Comparison of ENCODE assay signal across 8 cellular contexts in the genomic region with DNA sequence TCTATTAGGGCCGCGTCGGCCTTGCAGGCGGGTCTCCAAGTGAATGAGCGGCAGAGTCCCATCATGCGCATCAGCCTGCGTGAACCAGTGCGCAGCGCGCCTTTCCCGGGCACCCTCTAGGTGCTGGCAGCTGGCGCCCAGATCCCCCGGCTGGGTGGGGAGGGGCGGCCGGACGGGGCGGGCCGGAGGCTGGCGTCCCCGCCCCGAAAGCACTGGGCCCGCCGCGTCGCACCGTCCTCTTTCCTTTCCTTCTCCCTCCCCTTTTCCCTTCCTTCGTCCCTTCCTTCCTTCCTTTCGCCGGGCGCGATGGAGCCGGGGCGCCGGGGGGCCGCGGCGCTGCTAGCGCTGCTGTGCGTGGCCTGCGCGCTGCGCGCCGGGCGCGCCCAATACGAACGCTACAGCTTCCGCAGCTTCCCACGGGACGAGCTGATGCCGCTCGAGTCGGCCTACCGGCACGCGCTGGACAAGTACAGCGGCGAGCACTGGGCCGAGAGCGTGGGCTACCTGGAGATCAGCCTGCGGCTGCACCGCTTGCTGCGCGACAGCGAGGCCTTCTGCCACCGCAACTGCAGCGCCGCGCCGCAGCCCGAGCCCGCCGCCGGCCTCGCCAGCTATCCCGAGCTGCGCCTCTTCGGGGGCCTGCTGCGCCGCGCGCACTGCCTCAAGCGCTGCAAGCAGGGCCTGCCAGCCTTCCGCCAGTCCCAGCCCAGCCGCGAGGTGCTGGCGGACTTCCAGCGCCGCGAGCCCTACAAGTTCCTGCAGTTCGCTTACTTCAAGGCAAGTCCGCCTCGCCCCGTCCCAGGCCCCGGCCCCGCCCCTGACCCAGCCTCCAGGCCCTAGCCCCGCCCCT.
DNase-seq lines count a peak whose midpoint lies in the region; ATAC-seq and TF ChIP-seq lines count a peak whose summit lies in the region.

TSS of gene CRTAP (plus strand) at position 243 of the 850 bp plus-strand sequence. CDS start at position 307, 64 bp downstream.

- peak; percentile 75 for TF ChIP-seq POLR2A in GM18526 (IDR thresholded peaks at IDR 0.05; ENCODE audit: extremely low read depth, insufficient read length)

- POLR2A ChIA-PET in AG04449 (lab: Yijun Ruan, JAX), result interaction anchor here (0.5 to 2.0 kb wide), 4 partner anchors 9 to 282 kb away, joined by 3 to 13 read pairs (median 3); partner anchors contain the start of genes GLB1 and TMPPE

- peak within 1 kb of the TSS; percentile 84 for H3K4me3 ChIP-seq in AG04449 (ENCODE audit: low read depth, low read length)

- ATAC-seq in HG03066 (IDR thresholded peaks at IDR 0.05; ENCODE audit: low read depth, unreplicated experiment), result peak; percentile 80

- CTCF ChIA-PET in AG04449 (lab: Yijun Ruan, JAX), result interaction anchor here (0.8 to 3.7 kb wide), 9 partner anchors 10 to 259 kb away, joined by 3 to 21 read pairs (median 7); no protein-coding TSS in a partner anchor

- peak; percentile 69 for DNase-seq in AG04449 (ENCODE audit: low read depth, low spot score)
- peak; percentile 63 for DNase-seq in NCI-H2227 treated with DMSO at 0.1 percent for 48 hours (lab: John Stamatoyannopoulos, UW)
- peak; percentile 58 for DNase-seq in activated CD4-positive, CD25-positive, alpha-beta regulatory T cell treated with anti-CD3 and anti-CD28 coated beads, Interleukin-2, amount 50 U/mL, for 16 hours (ENCODE audit: low read depth, low spot score)
- DNase-seq in central memory CD4-positive, alpha-beta T cell, result peak; percentile 81
- DNase-seq in islet precursor cell, result peak; percentile 98
- DNase-seq in stimulated activated CD4-positive, alpha-beta T cell treated with anti-CD3 and anti-CD28 coated beads, Interleukin-12 subunit alpha, Interleukin-12 subunit beta, amount 100 ng/mL, for 4 hours, result peak; percentile 89

- no peak for TF ChIP-seq CTCF in AG04449 (IDR thresholded peaks at IDR 0.05; ENCODE audit: insufficient read depth, low read length, missing control alignments)

Comparison
In these comparisons a context has a peak if more than half of its experiments do, and no peak if none do; other contexts are left out.
1. Peak in every context shown above with its lines: DNase-seq, ATAC-seq and H3K4me3 ChIP-seq.